27 cellular contexts compared by ENCODE assay signal in the genomic region with DNA sequence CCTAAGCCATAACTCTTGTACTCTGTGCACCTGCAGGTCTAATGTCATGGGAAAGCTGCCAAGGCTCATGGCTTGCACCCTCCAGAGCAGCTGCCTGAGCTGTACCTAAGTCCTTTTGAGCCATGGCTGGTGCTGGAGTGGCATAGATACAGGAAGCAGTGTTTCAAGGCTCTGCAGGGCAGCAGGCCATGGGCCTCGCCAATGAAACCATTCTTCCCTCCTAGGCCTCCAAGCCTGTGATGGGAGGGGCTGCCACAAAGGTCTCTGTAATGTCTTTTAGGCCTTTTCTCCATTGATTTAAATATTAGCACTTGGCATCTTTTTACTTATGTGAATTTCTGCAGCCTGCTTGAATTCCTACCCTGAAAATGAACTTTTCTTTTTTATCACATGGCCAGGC.
A peak's percentile ranks its signal among the peaks of the same experiment; 100 is the strongest.
DNase-seq lines count a peak whose midpoint lies in the region; ATAC-seq, FAIRE-seq and TF ChIP-seq lines count a peak whose summit lies in the region.
"Had no signal": no experiment of that assay in that cellular context is flagged by ENCODE, and none has a peak within 500 bp of the region (broad histone marks: within the 10 kb centered on the region; RNA-seq: fewer than 3 reads in every experiment).

No MANE protein-coding gene starts in this region.

- TF ChIP-seq CTCF in K562 (IDR thresholded peaks at IDR 0.05 in 2 of 3, conservative IDR thresholded peaks at IDR 0.05 in 1 of 3; ENCODE audit: insufficient read depth in 2 of 3, low read depth in 1 of 3, low read length in 3 of 3) (no peak), dorsolateral prefrontal cortex (IDR thresholded peaks at IDR 0.05 in 54 of 56, conservative IDR thresholded peaks at IDR 0.05 in 2 of 56; ENCODE audit: low read depth in 1 of 56, partially characterized antibody in 56 of 56) (no peak)

- H3K27ac ChIP-seq in K562 (ENCODE audit: extremely low read depth, low read depth, low read length) (no peak overlapping the region), dorsolateral prefrontal cortex (no peak overlapping the region)
- H3K27ac ChIP-seq: BLaER1 had no signal

- no peak for TF ChIP-seq POLR2A in K562 (conservative IDR thresholded peaks at IDR 0.05)

- POLR2A ChIA-PET in K562 (lab: Yijun Ruan, JAX), result interaction anchor here (0.6 kb wide), 1 partner anchor 387 kb away, joined by 3 read pairs; no protein-coding TSS in a partner anchor

- no peak overlapping the region for H3K4me3 Mint-ChIP-seq in stimulated activated effector memory CD8-positive, alpha-beta T cell treated with anti-CD3 and anti-CD28 coated beads, Interleukin-12 subunit alpha, Interleukin-12 subunit beta, amount 100 ng/mL, for 72 hours
- H3K4me3 Mint-ChIP-seq: CD14-positive monocyte; CD4-positive, alpha-beta memory T cell; CD4-positive, CD25-positive, alpha-beta regulatory T cell; CD8-positive, alpha-beta memory T cell had no signal

- no peaks in the 10 kb centered on the region for H3K9me1 ChIP-seq in K562 (ENCODE audit: control insufficient read depth, insufficient read depth, low read length)

- ATAC-seq in K562 (no peak), GM21515 (IDR thresholded peaks at IDR 0.05; ENCODE audit: unreplicated experiment) (no peak)
- peak; percentile 37 for ATAC-seq in stimulated activated effector memory CD8-positive, alpha-beta T cell treated with anti-CD3 and anti-CD28 coated beads, Interleukin-12 subunit alpha, Interleukin-12 subunit beta, amount 100 ng/mL, for 72 hours
- ATAC-seq: GM12878 had no signal

- no peak for DNase-seq in K562 (ENCODE audit: extremely low read depth in 1 of 4, low spot score in 3 of 4)
- no peak for DNase-seq in stimulated activated effector memory CD8-positive, alpha-beta T cell treated with anti-CD3 and anti-CD28 coated beads, Interleukin-12 subunit alpha, Interleukin-12 subunit beta, amount 100 ng/mL, for 72 hours (ENCODE audit: low spot score in 2 of 2)
- no peak for DNase-seq in activated CD4-positive, alpha-beta T cell treated with anti-CD3 and anti-CD28 coated beads, Interleukin-2, amount 50 U/mL, for 48 hours
- DNase-seq in dorsolateral prefrontal cortex, result no peak
- DNase-seq: 8988T; ACHN; BE2C; C1 segment of cervical spinal cord; CD4-positive, alpha-beta memory T cell; CD4-positive, CD25-positive, alpha-beta regulatory T cell; CD8-positive, alpha-beta memory T cell; COR-L47; DMS 273 treated with DMSO at 0.1 percent for 48 hours; DMS153; DMS53; DMS79; DND-41; EL; GDM1 had no signal

- H3K27me3 ChIP-seq in K562 (ENCODE audit: control insufficient read depth in 2 of 2, insufficient read depth in 2 of 2, low read length in 2 of 2), result no peaks in the 10 kb centered on the region
- H3K27me3 ChIP-seq in dorsolateral prefrontal cortex, result no peaks in the 10 kb centered on the region
- H3K27me3 ChIP-seq: BE2C, BLaER1 had no signal

- in situ Hi-C loops in K562 (cut with MboI), result no loop called here

- FAIRE-seq in K562 (lab: Jason Lieb, UNC), result no peak
- FAIRE-seq: A204.1, GM12878, GM12892, GM18507, GM19239 had no signal

- H3K4me1 ChIP-seq in K562 (replicated peaks in 1 of 2; ENCODE audit: control insufficient read depth in 2 of 2, insufficient read depth in 2 of 2, low read length in 2 of 2), result no peaks in the 10 kb centered on the region
- H3K4me1 ChIP-seq: BE2C, BLaER1 had no signal

- no peak for TF ChIP-seq RAD21 in K562 (CRISPR knock-in tag; conservative IDR thresholded peaks at IDR 0.05 in 1 of 2, IDR thresholded peaks at IDR 0.05 in 1 of 2)

- no peak overlapping the region for H3K9ac ChIP-seq in K562 (ENCODE audit: insufficient read depth in 1 of 2, low read depth in 2 of 2, low read length in 2 of 2)
- H3K9ac ChIP-seq: BLaER1 had no signal

- no peaks in the 10 kb centered on the region for H3K79me2 ChIP-seq in K562 (ENCODE audit: control insufficient read depth, insufficient read depth, low read length)

- no peaks in the 10 kb centered on the region; the same call in 1 of the 2 replicates for H3K9me3 ChIP-seq in K562 (replicated peaks; ENCODE audit: control insufficient read depth, insufficient read depth, low read depth, low read length)
- H3K9me3 ChIP-seq: BE2C had no signal

- no peaks in the 10 kb centered on the region; the same call in 2 of the 3 replicates for H3K36me3 ChIP-seq in K562 (ENCODE audit: control insufficient read depth, insufficient read depth, low read length)
- H3K36me3 ChIP-seq: BE2C, BLaER1 had no signal

- H3K4me1 Mint-ChIP-seq in stimulated activated effector memory CD8-positive, alpha-beta T cell treated with anti-CD3 and anti-CD28 coated beads, Interleukin-12 subunit alpha, Interleukin-12 subunit beta, amount 100 ng/mL, for 72 hours, result no peaks in the 10 kb centered on the region
- H3K4me1 Mint-ChIP-seq: CD14-positive monocyte; CD4-positive, alpha-beta memory T cell; CD4-positive, CD25-positive, alpha-beta regulatory T cell; CD8-positive, alpha-beta memory T cell had no signal

- no peak for TF ChIP-seq EP300 in K562 (IDR thresholded peaks at IDR 0.05; ENCODE audit: low read length)

- no peak overlapping the region for H3K4me2 ChIP-seq in K562 (ENCODE audit: insufficient read depth, low read length)
- H3K4me2 ChIP-seq: BLaER1 had no signal

- H3K27ac Mint-ChIP-seq in stimulated activated effector memory CD8-positive, alpha-beta T cell treated with anti-CD3 and anti-CD28 coated beads, Interleukin-12 subunit alpha, Interleukin-12 subunit beta, amount 100 ng/mL, for 72 hours, result no peak overlapping the region
- H3K27ac Mint-ChIP-seq: CD14-positive monocyte; CD4-positive, alpha-beta memory T cell; CD4-positive, CD25-positive, alpha-beta regulatory T cell; CD8-positive, alpha-beta memory T cell had no signal

- no peaks in the 10 kb centered on the region for H3K36me3 Mint-ChIP-seq in stimulated activated effector memory CD8-positive, alpha-beta T cell treated with anti-CD3 and anti-CD28 coated beads, Interleukin-12 subunit alpha, Interleukin-12 subunit beta, amount 100 ng/mL, for 72 hours
- H3K36me3 Mint-ChIP-seq: CD14-positive monocyte; CD4-positive, alpha-beta memory T cell; CD4-positive, CD25-positive, alpha-beta regulatory T cell; CD8-positive, alpha-beta memory T cell had no signal

- no TSS peak for BruUV-seq in K562 (replicated peaks; lab: Mats Ljungman, UMichigan)

- H4K20me1 ChIP-seq in K562 (replicated peaks; ENCODE audit: control insufficient read depth, insufficient read depth, low read length), result no peaks in the 10 kb centered on the region
- H4K20me1 ChIP-seq: BLaER1 had no signal

- intact Hi-C loops in K562 (cut with micrococcal nuclease) (no loop called here), dorsolateral prefrontal cortex (cut with DNase I) (no loop called here)

- H3K9me3 Mint-ChIP-seq in stimulated activated effector memory CD8-positive, alpha-beta T cell treated with anti-CD3 and anti-CD28 coated beads, Interleukin-12 subunit alpha, Interleukin-12 subunit beta, amount 100 ng/mL, for 72 hours, result peaks cover 8% of the 10 kb centered on the region

- CTCF ChIA-PET in K562 (lab: Yijun Ruan, JAX; ENCODE audit: low intra/inter-chr PET ratio), result no interaction called here

- 57% methylated on average over 1 of the region's 1 CpG for WGBS in K562 (ENCODE audit: insufficient coverage, low coverage, missing lambda C conversion rate)

- H3K4me3 ChIP-seq in K562, result no peak overlapping the region
- no peak overlapping the region for H3K4me3 ChIP-seq in dorsolateral prefrontal cortex
- H3K4me3 ChIP-seq: BLaER1, GM12878 had no signal

- no peak overlapping the region for H2AFZ ChIP-seq in K562 (ENCODE audit: low read depth, low read length)

TF ChIP-seq in K562, 482 proteins besides CTCF, POLR2A, EP300 and RAD21:
- TF ChIP-seq, protein P1, sequence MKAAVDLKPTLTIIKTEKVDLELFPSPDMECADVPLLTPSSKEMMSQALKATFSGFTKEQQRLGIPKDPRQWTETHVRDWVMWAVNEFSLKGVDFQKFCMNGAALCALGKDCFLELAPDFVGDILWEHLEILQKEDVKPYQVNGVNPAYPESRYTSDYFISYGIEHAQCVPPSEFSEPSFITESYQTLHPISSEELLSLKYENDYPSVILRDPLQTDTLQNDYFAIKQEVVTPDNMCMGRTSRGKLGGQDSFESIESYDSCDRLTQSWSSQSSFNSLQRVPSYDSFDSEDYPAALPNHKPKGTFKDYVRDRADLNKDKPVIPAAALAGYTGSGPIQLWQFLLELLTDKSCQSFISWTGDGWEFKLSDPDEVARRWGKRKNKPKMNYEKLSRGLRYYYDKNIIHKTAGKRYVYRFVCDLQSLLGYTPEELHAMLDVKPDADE (conservative IDR thresholded peaks at IDR 0.05; ENCODE audit: control insufficient read depth, low read depth, low read length), result no peak
- TF ChIP-seq CBX3 (IDR thresholded peaks at IDR 0.05; ENCODE audit: borderline replicate concordance in 1 of 2, low read length in 2 of 2) (peak in 1 of 2 experiments; percentile 77; a peak in 2 of 3 replicates), ZFP36 (IDR thresholded peaks at IDR 0.05; ENCODE audit: low read depth, low read length, partially characterized antibody) (peak; percentile 76), ZNF785 (CRISPR knock-in tag; IDR thresholded peaks at IDR 0.05) (no peak), CBX5 (IDR thresholded peaks at IDR 0.05; ENCODE audit: borderline replicate concordance, low read depth) (0 out of 2 replicates have a peak, but pooled peaks have one; percentile 29), ZNF134 (CRISPR knock-in tag; conservative IDR thresholded peaks at IDR 0.05) (no peak), RBM34 (IDR thresholded peaks at IDR 0.05; ENCODE audit: borderline replicate concordance, insufficient read depth, low read length) (no peak), RBM14 (IDR thresholded peaks at IDR 0.05; ENCODE audit: borderline replicate concordance, insufficient read depth, low read depth, low read length) (no peak)
- TF ChIP-seq, protein P2, sequence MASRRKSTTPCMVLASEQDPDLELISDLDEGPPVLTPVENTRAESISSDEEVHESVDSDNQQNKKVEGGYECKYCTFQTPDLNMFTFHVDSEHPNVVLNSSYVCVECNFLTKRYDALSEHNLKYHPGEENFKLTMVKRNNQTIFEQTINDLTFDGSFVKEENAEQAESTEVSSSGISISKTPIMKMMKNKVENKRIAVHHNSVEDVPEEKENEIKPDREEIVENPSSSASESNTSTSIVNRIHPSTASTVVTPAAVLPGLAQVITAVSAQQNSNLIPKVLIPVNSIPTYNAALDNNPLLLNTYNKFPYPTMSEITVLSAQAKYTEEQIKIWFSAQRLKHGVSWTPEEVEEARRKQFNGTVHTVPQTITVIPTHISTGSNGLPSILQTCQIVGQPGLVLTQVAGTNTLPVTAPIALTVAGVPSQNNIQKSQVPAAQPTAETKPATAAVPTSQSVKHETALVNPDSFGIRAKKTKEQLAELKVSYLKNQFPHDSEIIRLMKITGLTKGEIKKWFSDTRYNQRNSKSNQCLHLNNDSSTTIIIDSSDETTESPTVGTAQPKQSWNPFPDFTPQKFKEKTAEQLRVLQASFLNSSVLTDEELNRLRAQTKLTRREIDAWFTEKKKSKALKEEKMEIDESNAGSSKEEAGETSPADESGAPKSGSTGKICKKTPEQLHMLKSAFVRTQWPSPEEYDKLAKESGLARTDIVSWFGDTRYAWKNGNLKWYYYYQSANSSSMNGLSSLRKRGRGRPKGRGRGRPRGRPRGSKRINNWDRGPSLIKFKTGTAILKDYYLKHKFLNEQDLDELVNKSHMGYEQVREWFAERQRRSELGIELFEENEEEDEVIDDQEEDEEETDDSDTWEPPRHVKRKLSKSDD (conservative IDR thresholded peaks at IDR 0.05; ENCODE audit: low read length), result no peak
